10 cellular contexts compared by ENCODE assay signal in genomic region chr17:76530489-76530814, GRCh38. TPM values are rescaled to one million over a fixed set of nuclear protein-coding genes. Genes with fewer than 3 reads are reported as not detected.
DNase-seq lines count a peak whose midpoint lies in the region; ATAC-seq and TF ChIP-seq lines count a peak whose summit lies in the region.
"Had no signal": no experiment of that assay in that cellular context is flagged by ENCODE, and none has a peak within 500 bp of the region (broad histone marks: within the 10 kb centered on the region; RNA-seq: fewer than 3 reads in every experiment).

No MANE protein-coding gene starts in this region.

- ATAC-seq in GM18858 (IDR thresholded peaks at IDR 0.05; ENCODE audit: unreplicated experiment) (no peak), HG03439 (IDR thresholded peaks at IDR 0.05; ENCODE audit: unreplicated experiment) (no peak)

- intact Hi-C loops in sigmoid colon (cut with DNase I): no loop called here

- H3K36me3 ChIP-seq in sigmoid colon: no peaks in the 10 kb centered on the region

- H3K4me1 ChIP-seq in sigmoid colon: peaks cover 0 to 44% (median 38%) of the 10 kb centered on the region in 4 donors

- peaks cover 0 to 20% (median 3%) of the 10 kb centered on the region in 3 donors for H3K27me3 ChIP-seq in sigmoid colon

- DNase-seq in ELF-1 (ENCODE audit: low read depth, low spot score) (peak; percentile 50), UCSD-AML1 (lab: John Stamatoyannopoulos, UW; ENCODE audit: unreplicated experiment) (peak; percentile 53), hepatic stellate cell (ENCODE audit: low spot score) (peak; percentile 66), sigmoid colon (no peak), AG08396 (ENCODE audit: low spot score) (no peak), NCI-H2029 treated with DMSO at 0.1 percent for 48 hours (lab: John Stamatoyannopoulos, UW) (no peak)
- DNase-seq: stimulated activated naive CD4-positive, alpha-beta T cell had no signal

- no peak overlapping the region for H3K4me3 ChIP-seq in sigmoid colon

- TF ChIP-seq CTCF in sigmoid colon (IDR thresholded peaks at IDR 0.05): no peak

- TF ChIP-seq POLR2A in sigmoid colon (IDR thresholded peaks at IDR 0.05): no peak

- 44 to 71% methylated on average over 7 of the region's 7 CpGs for WGBS in sigmoid colon, 2 donors

- H3K9me3 ChIP-seq in sigmoid colon: no peaks in the 10 kb centered on the region

- peak overlapping the region; percentile 80 to 82 (median 80) for H3K27ac ChIP-seq in sigmoid colon

- no peak for TF ChIP-seq EP300 in sigmoid colon (IDR thresholded peaks at IDR 0.05)

RNA-seq across cellular contexts. Expression of gene CYGB, which starts 7.1 kb away (rescaled TPM):
- 10 to 100 TPM; 18.6 to 33.4 (median 19.3) TPM for total RNA-seq in sigmoid colon
- 10 to 100 TPM in 2 of 3 donors, 1 to 10 TPM in 1; 9.7 to 25.8 (median 10.1) TPM for polyA plus RNA-seq in sigmoid colon
- total RNA-seq: activated CD8-positive, alpha-beta memory T cell treated with anti-CD3 and anti-CD28 coated beads for 36 hours had no signal

RNA-seq across cellular contexts. Expression of gene PRCD, which starts 9.4 kb away (rescaled TPM):
- 1 to 10 TPM; 1.1 to 6.1 (median 3.6) TPM for total RNA-seq in sigmoid colon
- 1 to 10 TPM in 2 of 3 donors, not detected in 1; 4.8 to 7.1 TPM for polyA plus RNA-seq in sigmoid colon

RNA-seq across cellular contexts. Expression of gene RHBDF2, which starts 29.2 kb away (rescaled TPM):
- 10 to 100 TPM in 3 of 4 donors, 1 to 10 TPM in 1; 7.9 to 27.6 (median 12.5) TPM for total RNA-seq in sigmoid colon
- polyA plus RNA-seq in sigmoid colon: 10 to 100 TPM in 1 of 3 donors, 1 to 10 TPM in 2; 1.2 to 35.7 (median 5.8) TPM

RNA-seq across cellular contexts. Expression of gene ST6GALNAC2, which starts 55.2 kb away (rescaled TPM):
- 10 to 100 TPM in 1 of 4 donors, 1 to 10 TPM in 3; 4.1 to 16.4 (median 9.0) TPM for total RNA-seq in sigmoid colon
- 1 to 10 TPM; 3.3 to 5.4 (median 3.5) TPM for polyA plus RNA-seq in sigmoid colon
- total RNA-seq: activated CD8-positive, alpha-beta memory T cell treated with anti-CD3 and anti-CD28 coated beads for 36 hours had no signal

Comparison
In these comparisons a context has a peak if more than half of its experiments do, and no peak if none do; other contexts are left out.
1. DNase-seq: peak in ELF-1 (single experiment), UCSD-AML1 (single experiment) and hepatic stellate cell (single experiment); none in sigmoid colon (single experiment), AG08396 (single experiment) and NCI-H2029 treated with DMSO at 0.1 percent for 48 hours (single experiment).